Comparison of ENCODE assay signal across 2 cellular contexts in genomic region chr17:45311762-45312476, GRCh38.
TF ChIP-seq lines count a peak whose summit lies in the region.

No MANE protein-coding gene starts in this region.

TF ChIP-seq in HEK293, 187 proteins besides CTCF, POLR2A, EP300 and RAD21 (continued from another document):
- TF ChIP-seq, protein P1, sequence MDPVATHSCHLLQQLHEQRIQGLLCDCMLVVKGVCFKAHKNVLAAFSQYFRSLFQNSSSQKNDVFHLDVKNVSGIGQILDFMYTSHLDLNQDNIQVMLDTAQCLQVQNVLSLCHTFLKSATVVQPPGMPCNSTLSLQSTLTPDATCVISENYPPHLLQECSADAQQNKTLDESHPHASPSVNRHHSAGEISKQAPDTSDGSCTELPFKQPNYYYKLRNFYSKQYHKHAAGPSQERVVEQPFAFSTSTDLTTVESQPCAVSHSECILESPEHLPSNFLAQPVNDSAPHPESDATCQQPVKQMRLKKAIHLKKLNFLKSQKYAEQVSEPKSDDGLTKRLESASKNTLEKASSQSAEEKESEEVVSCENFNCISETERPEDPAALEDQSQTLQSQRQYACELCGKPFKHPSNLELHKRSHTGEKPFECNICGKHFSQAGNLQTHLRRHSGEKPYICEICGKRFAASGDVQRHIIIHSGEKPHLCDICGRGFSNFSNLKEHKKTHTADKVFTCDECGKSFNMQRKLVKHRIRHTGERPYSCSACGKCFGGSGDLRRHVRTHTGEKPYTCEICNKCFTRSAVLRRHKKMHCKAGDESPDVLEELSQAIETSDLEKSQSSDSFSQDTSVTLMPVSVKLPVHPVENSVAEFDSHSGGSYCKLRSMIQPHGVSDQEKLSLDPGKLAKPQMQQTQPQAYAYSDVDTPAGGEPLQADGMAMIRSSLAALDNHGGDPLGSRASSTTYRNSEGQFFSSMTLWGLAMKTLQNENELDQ (tag by site-specific recombination; IDR thresholded peaks at IDR 0.05; ENCODE audit: low read depth), result no peak
- TF ChIP-seq ZNF24 (tag by site-specific recombination; IDR thresholded peaks at IDR 0.05), result no peak
- TF ChIP-seq ZBTB17 (tag by site-specific recombination; IDR thresholded peaks at IDR 0.05), result peak; percentile 69
- no peak for TF ChIP-seq ZNF324 (tag by site-specific recombination; IDR thresholded peaks at IDR 0.05)
- no peak for TF ChIP-seq ZBTB11 (tag by site-specific recombination; conservative IDR thresholded peaks at IDR 0.05; ENCODE audit: low read depth)
- TF ChIP-seq ZNF521 (tag by site-specific recombination; IDR thresholded peaks at IDR 0.05), result no peak
- TF ChIP-seq ZNF366 (tag by site-specific recombination; conservative IDR thresholded peaks at IDR 0.05), result peak; percentile 76
- TF ChIP-seq GLIS2 (tag by site-specific recombination; IDR thresholded peaks at IDR 0.05), result peak; percentile 55; the same call in 1 of the 2 replicates
- TF ChIP-seq ZFP69B (tag by site-specific recombination; IDR thresholded peaks at IDR 0.05), result peak; percentile 68
- no peak for TF ChIP-seq ZNF514 (tag by site-specific recombination; IDR thresholded peaks at IDR 0.05)
- TF ChIP-seq ZNF561 (tag by site-specific recombination; IDR thresholded peaks at IDR 0.05; ENCODE audit: borderline replicate concordance), result no peak
- peak; percentile 53 for TF ChIP-seq ZIC2 (tag by site-specific recombination; IDR thresholded peaks at IDR 0.05)
- TF ChIP-seq ZNF211 (tag by site-specific recombination; IDR thresholded peaks at IDR 0.05; ENCODE audit: low read depth), result no peak
- peak; percentile 27; the same call in 1 of the 2 replicates for TF ChIP-seq ZFHX2 (tag by site-specific recombination; conservative IDR thresholded peaks at IDR 0.05)
- 0 out of 2 replicates have a peak, but pooled peaks have one; percentile 25 for TF ChIP-seq KLF17 (tag by site-specific recombination; IDR thresholded peaks at IDR 0.05)
- 0 out of 2 replicates have a peak, but pooled peaks have one; percentile 23 for TF ChIP-seq ZNF629 (tag by site-specific recombination; IDR thresholded peaks at IDR 0.05)
- TF ChIP-seq ZNF404 (tag by site-specific recombination; IDR thresholded peaks at IDR 0.05), result no peak

TF ChIP-seq in HepG2, 621 proteins besides CTCF, POLR2A, EP300 and RAD21 (continued from another document and continues in another):
- TF ChIP-seq, protein P2, sequence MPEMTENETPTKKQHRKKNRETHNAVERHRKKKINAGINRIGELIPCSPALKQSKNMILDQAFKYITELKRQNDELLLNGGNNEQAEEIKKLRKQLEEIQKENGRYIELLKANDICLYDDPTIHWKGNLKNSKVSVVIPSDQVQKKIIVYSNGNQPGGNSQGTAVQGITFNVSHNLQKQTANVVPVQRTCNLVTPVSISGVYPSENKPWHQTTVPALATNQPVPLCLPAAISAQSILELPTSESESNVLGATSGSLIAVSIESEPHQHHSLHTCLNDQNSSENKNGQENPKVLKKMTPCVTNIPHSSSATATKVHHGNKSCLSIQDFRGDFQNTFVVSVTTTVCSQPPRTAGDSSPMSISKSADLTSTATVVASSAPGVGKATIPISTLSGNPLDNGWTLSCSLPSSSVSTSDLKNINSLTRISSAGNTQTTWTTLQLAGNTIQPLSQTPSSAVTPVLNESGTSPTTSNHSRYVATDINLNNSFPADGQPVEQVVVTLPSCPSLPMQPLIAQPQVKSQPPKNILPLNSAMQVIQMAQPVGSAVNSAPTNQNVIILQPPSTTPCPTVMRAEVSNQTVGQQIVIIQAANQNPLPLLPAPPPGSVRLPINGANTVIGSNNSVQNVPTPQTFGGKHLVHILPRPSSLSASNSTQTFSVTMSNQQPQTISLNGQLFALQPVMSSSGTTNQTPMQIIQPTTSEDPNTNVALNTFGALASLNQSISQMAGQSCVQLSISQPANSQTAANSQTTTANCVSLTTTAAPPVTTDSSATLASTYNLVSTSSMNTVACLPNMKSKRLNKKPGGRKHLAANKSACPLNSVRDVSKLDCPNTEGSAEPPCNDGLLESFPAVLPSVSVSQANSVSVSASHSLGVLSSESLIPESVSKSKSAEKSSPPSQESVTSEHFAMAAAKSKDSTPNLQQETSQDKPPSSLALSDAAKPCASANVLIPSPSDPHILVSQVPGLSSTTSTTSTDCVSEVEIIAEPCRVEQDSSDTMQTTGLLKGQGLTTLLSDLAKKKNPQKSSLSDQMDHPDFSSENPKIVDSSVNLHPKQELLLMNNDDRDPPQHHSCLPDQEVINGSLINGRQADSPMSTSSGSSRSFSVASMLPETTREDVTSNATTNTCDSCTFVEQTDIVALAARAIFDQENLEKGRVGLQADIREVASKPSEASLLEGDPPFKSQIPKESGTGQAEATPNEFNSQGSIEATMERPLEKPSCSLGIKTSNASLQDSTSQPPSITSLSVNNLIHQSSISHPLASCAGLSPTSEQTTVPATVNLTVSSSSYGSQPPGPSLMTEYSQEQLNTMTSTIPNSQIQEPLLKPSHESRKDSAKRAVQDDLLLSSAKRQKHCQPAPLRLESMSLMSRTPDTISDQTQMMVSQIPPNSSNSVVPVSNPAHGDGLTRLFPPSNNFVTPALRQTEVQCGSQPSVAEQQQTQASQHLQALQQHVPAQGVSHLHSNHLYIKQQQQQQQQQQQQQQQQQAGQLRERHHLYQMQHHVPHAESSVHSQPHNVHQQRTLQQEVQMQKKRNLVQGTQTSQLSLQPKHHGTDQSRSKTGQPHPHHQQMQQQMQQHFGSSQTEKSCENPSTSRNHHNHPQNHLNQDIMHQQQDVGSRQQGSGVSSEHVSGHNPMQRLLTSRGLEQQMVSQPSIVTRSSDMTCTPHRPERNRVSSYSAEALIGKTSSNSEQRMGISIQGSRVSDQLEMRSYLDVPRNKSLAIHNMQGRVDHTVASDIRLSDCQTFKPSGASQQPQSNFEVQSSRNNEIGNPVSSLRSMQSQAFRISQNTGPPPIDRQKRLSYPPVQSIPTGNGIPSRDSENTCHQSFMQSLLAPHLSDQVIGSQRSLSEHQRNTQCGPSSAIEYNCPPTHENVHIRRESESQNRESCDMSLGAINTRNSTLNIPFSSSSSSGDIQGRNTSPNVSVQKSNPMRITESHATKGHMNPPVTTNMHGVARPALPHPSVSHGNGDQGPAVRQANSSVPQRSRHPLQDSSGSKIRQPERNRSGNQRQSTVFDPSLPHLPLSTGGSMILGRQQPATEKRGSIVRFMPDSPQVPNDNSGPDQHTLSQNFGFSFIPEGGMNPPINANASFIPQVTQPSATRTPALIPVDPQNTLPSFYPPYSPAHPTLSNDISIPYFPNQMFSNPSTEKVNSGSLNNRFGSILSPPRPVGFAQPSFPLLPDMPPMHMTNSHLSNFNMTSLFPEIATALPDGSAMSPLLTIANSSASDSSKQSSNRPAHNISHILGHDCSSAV (CRISPR knock-in tag; IDR thresholded peaks at IDR 0.05; ENCODE audit: borderline replicate concordance), result no peak
- TF ChIP-seq ZNF724P (CRISPR knock-in tag; IDR thresholded peaks at IDR 0.05; ENCODE audit: borderline replicate concordance), result no peak
- TF ChIP-seq FOSL1 (CRISPR knock-in tag; IDR thresholded peaks at IDR 0.05; ENCODE audit: borderline replicate concordance), result peak; percentile 69; the same call in 1 of the 2 replicates
- TF ChIP-seq, protein P3, sequence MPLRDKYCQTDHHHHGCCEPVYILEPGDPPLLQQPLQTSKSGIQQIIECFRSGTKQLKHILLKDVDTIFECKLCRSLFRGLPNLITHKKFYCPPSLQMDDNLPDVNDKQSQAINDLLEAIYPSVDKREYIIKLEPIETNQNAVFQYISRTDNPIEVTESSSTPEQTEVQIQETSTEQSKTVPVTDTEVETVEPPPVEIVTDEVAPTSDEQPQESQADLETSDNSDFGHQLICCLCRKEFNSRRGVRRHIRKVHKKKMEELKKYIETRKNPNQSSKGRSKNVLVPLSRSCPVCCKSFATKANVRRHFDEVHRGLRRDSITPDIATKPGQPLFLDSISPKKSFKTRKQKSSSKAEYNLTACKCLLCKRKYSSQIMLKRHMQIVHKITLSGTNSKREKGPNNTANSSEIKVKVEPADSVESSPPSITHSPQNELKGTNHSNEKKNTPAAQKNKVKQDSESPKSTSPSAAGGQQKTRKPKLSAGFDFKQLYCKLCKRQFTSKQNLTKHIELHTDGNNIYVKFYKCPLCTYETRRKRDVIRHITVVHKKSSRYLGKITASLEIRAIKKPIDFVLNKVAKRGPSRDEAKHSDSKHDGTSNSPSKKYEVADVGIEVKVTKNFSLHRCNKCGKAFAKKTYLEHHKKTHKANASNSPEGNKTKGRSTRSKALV (CRISPR knock-in tag; IDR thresholded peaks at IDR 0.05), result peak; percentile 85; the same call in 1 of the 2 replicates
- no peak for TF ChIP-seq ZNF20 (CRISPR knock-in tag; IDR thresholded peaks at IDR 0.05)
- peak; percentile 84 for TF ChIP-seq ESRRA (CRISPR knock-in tag; IDR thresholded peaks at IDR 0.05; ENCODE audit: low read depth)
- TF ChIP-seq PCBP2 (optimal IDR thresholded peaks at IDR 0.05; ENCODE audit: low read depth, low read length, poor library complexity, severe bottlenecking), result no peak
- TF ChIP-seq, protein P4, sequence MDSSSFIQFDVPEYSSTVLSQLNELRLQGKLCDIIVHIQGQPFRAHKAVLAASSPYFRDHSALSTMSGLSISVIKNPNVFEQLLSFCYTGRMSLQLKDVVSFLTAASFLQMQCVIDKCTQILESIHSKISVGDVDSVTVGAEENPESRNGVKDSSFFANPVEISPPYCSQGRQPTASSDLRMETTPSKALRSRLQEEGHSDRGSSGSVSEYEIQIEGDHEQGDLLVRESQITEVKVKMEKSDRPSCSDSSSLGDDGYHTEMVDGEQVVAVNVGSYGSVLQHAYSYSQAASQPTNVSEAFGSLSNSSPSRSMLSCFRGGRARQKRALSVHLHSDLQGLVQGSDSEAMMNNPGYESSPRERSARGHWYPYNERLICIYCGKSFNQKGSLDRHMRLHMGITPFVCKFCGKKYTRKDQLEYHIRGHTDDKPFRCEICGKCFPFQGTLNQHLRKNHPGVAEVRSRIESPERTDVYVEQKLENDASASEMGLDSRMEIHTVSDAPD (CRISPR knock-in tag; IDR thresholded peaks at IDR 0.05), result 0 out of 2 replicates have a peak, but pooled peaks have one; percentile 46
- no peak for TF ChIP-seq CENPX (CRISPR knock-in tag; IDR thresholded peaks at IDR 0.05)
- no peak; the same call in 1 of the 2 replicates for TF ChIP-seq RFXANK (CRISPR knock-in tag; IDR thresholded peaks at IDR 0.05)
- no peak for TF ChIP-seq E2F5 (CRISPR knock-in tag; conservative IDR thresholded peaks at IDR 0.05)
- 0 out of 2 replicates have a peak, but pooled peaks have one; percentile 16 for TF ChIP-seq ISL2 (CRISPR knock-in tag; IDR thresholded peaks at IDR 0.05)
- peak; percentile 98 for TF ChIP-seq IRF1 (CRISPR knock-in tag; IDR thresholded peaks at IDR 0.05; ENCODE audit: low read depth)
- TF ChIP-seq ARID3A (IDR thresholded peaks at IDR 0.05; ENCODE audit: low read depth, low read length), result peak; percentile 72
- no peak for TF ChIP-seq FOXO4 (CRISPR knock-in tag; conservative IDR thresholded peaks at IDR 0.05)
- no peak; the same call in 1 of the 2 replicates for TF ChIP-seq JDP2 (CRISPR knock-in tag; IDR thresholded peaks at IDR 0.05; ENCODE audit: borderline replicate concordance)
- no peak for TF ChIP-seq EHMT2 (IDR thresholded peaks at IDR 0.05; ENCODE audit: borderline replicate concordance, low read depth, low read length)
- no peak for TF ChIP-seq FOXC1 (CRISPR knock-in tag; IDR thresholded peaks at IDR 0.05; ENCODE audit: borderline replicate concordance)
- TF ChIP-seq ASH2L (IDR thresholded peaks at IDR 0.05; ENCODE audit: insufficient read length, low read depth, low read length), result peak; percentile 91
- TF ChIP-seq ZNF557 (CRISPR knock-in tag; IDR thresholded peaks at IDR 0.05), result peak; percentile 76; the same call in 1 of the 2 replicates
- TF ChIP-seq ZNF773 (CRISPR knock-in tag; IDR thresholded peaks at IDR 0.05; ENCODE audit: borderline replicate concordance), result no peak
- TF ChIP-seq PATZ1 (CRISPR knock-in tag; IDR thresholded peaks at IDR 0.05), result peak; percentile 60
- no peak for TF ChIP-seq NFATC3 (CRISPR knock-in tag; IDR thresholded peaks at IDR 0.05)
- no peak for TF ChIP-seq ZNF577 (CRISPR knock-in tag; IDR thresholded peaks at IDR 0.05; ENCODE audit: borderline replicate concordance, low read depth)
- TF ChIP-seq BCL6 (CRISPR knock-in tag; IDR thresholded peaks at IDR 0.05), result peak; percentile 45; the same call in 1 of the 2 replicates
